Comparison of ENCODE assay signal across 8 cellular contexts in the genomic region with DNA sequence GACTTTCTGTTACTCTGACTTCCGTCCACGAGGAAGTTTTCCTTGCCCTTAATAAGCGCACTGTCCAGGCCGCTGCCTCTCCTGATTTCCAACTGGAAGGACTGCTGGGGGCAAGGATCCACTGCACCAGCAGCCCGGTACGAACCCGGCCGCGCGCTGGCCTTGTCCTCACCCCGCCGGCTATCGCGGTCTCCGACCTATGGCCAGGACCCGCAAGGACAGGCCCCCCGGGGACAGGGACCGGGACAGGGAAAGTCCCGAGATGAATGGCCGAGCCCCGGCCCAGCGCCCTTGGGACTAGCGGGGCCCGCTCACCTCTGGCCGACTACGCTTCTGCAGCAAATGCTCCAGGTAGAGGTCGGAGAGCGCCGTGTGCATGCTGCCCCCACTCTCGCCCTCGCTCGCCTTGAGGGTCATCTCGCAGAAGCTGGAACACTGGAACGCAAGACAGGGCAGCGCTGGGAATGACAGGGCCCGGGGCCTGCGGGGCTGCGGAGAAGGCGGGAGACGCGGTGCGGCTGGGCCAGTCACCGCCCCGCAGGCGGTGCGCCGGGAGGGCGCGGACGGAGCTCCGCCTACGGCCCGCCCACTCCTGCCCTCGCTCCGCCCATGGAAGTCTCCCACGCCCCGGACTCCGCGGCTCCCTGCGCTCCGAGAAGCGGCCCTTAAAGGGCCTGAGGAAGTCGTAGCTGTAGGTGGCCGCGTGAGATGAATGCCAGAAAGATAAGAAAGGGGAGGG. TPM values are rescaled to one million over a fixed set of nuclear protein-coding genes. Genes with fewer than 3 reads are reported as not detected.
DNase-seq lines count a peak whose midpoint lies in the region; ATAC-seq and TF ChIP-seq lines count a peak whose summit lies in the region.

A gene (minus strand): TSS at position 529 of the 739 bp plus-strand sequence. CDS start 112 bp downstream, at position 417.

- ATAC-seq in GM23338 = peak; percentile 96

- no peaks in the 10 kb centered on the region for H4K20me1 ChIP-seq in GM23338 (replicated peaks; ENCODE audit: insufficient read depth)

- H3K36me3 Mint-ChIP-seq in GM23338 (ENCODE audit: low read depth) = peaks cover 12% of the 10 kb centered on the region; the same call in 2 of the 3 replicates

- H3K27me3 Mint-ChIP-seq in GM23338 (ENCODE audit: insufficient read depth, low read depth, poor library complexity) = peaks cover 15% of the 10 kb centered on the region

- no peaks in the 10 kb centered on the region for H3K36me3 ChIP-seq in GM23338 (ENCODE audit: insufficient read depth)
- H3K36me3 ChIP-seq in right atrium auricular region = no peaks in the 10 kb centered on the region
- no peaks in the 10 kb centered on the region for H3K36me3 ChIP-seq in urinary bladder (ENCODE audit: insufficient read depth)

- H3K4me3 Mint-ChIP-seq in GM23338 = peak within 1 kb of the TSS; percentile 76

- H3K27ac ChIP-seq in GM23338 (ENCODE audit: low read depth) (no peak within 1 kb of the TSS), right atrium auricular region (peak within 1 kb of the TSS; percentile 70 to 75), urinary bladder (ENCODE audit: low read depth) (peak within 1 kb of the TSS; percentile 53)

- H3K4me2 ChIP-seq in GM23338 = peak within 1 kb of the TSS; percentile 85

- H3K27ac Mint-ChIP-seq in GM23338 = no peak within 1 kb of the TSS

- H3K4me3 ChIP-seq in GM23338 (peak within 1 kb of the TSS; percentile 71), right atrium auricular region (peak within 1 kb of the TSS; percentile 48 to 64), urinary bladder (ENCODE audit: low read depth, low read length) (peak within 1 kb of the TSS; percentile 51)

- H3K4me1 Mint-ChIP-seq in GM23338 = peaks cover 22% of the 10 kb centered on the region

- peaks cover 14% of the 10 kb centered on the region for H3K27me3 ChIP-seq in GM23338 (ENCODE audit: insufficient read depth)
- H3K27me3 ChIP-seq in right atrium auricular region = no peaks in the 10 kb centered on the region

- no peak within 1 kb of the TSS for H2AFZ ChIP-seq in GM23338

- H3K9me2 ChIP-seq in GM23338 (ENCODE audit: insufficient read depth) = no peaks in the 10 kb centered on the region

- intact Hi-C loops in T-helper 2 cell treated with Interferon-gamma antibody and Interleukin-4, amounts not matched to agents 100 ng/mL and 5 ng/mL, for 36 hours (cut with micrococcal nuclease) = loop anchor here (2.0 kb wide), 1 partner anchor 42 kb away; a partner anchor contains a TSS

- no peak for TF ChIP-seq CTCF in GM23338 (conservative IDR thresholded peaks at IDR 0.05; ENCODE audit: low read depth in 2 of 2)
- TF ChIP-seq CTCF in right atrium auricular region (IDR thresholded peaks at IDR 0.05) = no peak

- WGBS in urinary bladder = under 1% methylated on average over 65 of the region's 65 CpGs

- peaks cover 22% of the 10 kb centered on the region; the same call in 2 of the 3 replicates for H3K9me3 Mint-ChIP-seq in GM23338

- no peaks in the 10 kb centered on the region for H3F3A ChIP-seq in GM23338 (replicated peaks; ENCODE audit: low read depth)

- DNase-seq in GF-D8 (lab: John Stamatoyannopoulos, UW) = peak; percentile 60
- DNase-seq in GM23338 (ENCODE audit: low spot score) = peak; percentile 74
- DNase-seq in LoVo (ENCODE audit: low spot score) = peak; percentile 68
- DNase-seq in amygdala (lab: John Stamatoyannopoulos, UW) = peak in 50 of 56 donors; percentile 3 to 76 (median 40)
- DNase-seq in right atrium auricular region (ENCODE audit: low spot score) = peak; percentile 63
- DNase-seq in pulmonary artery endothelial cell (ENCODE audit: low read depth, low spot score) = peak; percentile 27

- H3K79me2 ChIP-seq in GM23338 (replicated peaks; ENCODE audit: insufficient read depth) = no peaks in the 10 kb centered on the region

- H3K9me3 ChIP-seq in right atrium auricular region = no peaks in the 10 kb centered on the region

- H3K4me1 ChIP-seq in GM23338 (ENCODE audit: insufficient read depth) (peaks cover 7% of the 10 kb centered on the region; the same call in 1 of the 2 replicates), right atrium auricular region (peaks cover 0 to 10% of the 10 kb centered on the region in 2 donors), urinary bladder (ENCODE audit: insufficient read depth) (no peaks in the 10 kb centered on the region)

TF ChIP-seq in GM23338, 12 proteins besides CTCF, POLR2A, EP300 and RAD21:
- TF ChIP-seq POLR2AphosphoS5 (IDR thresholded peaks at IDR 0.05; ENCODE audit: low read depth) = peak; percentile 45; the same call in 1 of the 2 replicates
- TF ChIP-seq NANOG (IDR thresholded peaks at IDR 0.05; ENCODE audit: borderline replicate concordance) = no peak
- TF ChIP-seq EZH2phosphoT487 (IDR thresholded peaks at IDR 0.05; ENCODE audit: unreplicated experiment) = no peak

RNA-seq across cellular contexts. Expression of the gene that starts here (rescaled TPM):
- total RNA-seq in GM23338 (2014; rRNA removed; shearing (Covaris generic)) = 24.4 and 27.2 TPM in 2 replicates
- 17.8 and 18.7 TPM in 2 replicates for polyA plus RNA-seq in GM23338 (2016; fragmentation: Nextera tagmentation; extraction: Ambion mirVana)
- 54.4 and 55.4 TPM in 2 replicates for total RNA-seq in T-helper 2 cell treated with Interferon-gamma antibody and Interleukin-4, amounts not matched to agents 100 ng/mL and 5 ng/mL, for 36 hours
- 10 to 100 TPM; 20.1 to 27.5 TPM for total RNA-seq in right atrium auricular region
- 17.9 and 31.2 TPM in 2 replicates for total RNA-seq in pulmonary artery endothelial cell
- 21.0 TPM for total RNA-seq in urinary bladder
- 24.9 TPM for polyA plus RNA-seq in urinary bladder
